ENCODE assay signal across 35 cellular contexts in genomic region chr10:89611282-89611681, GRCh38.
"Had no signal": no experiment of that assay in that cellular context is flagged by ENCODE, and none has a peak within 500 bp of the region (broad histone marks: within the 10 kb centered on the region; RNA-seq: fewer than 3 reads in every experiment).

No MANE protein-coding gene starts in this region.

- H3K27ac ChIP-seq: KMS-11 had no signal

- H3K4me3 ChIP-seq: MG63 had no signal

- H3K9me3 ChIP-seq: MG63 had no signal

- H3K27me3 ChIP-seq: MG63 had no signal

- H3K36me3 ChIP-seq: MG63 had no signal

- DNase-seq: Karpas-422, Kasumi-1, MG63, MM.1S, MV-4-11, NCI-H1048, NCI-H1092, NCI-H1092 treated with DMSO at 0.1 percent for 48 hours, NCI-H1105, NCI-H1105 treated with DMSO at 0.1 percent for 48 hours, NCI-H1417, NCI-H1417 treated with DMSO at 0.1 percent for 48 hours, NCI-H1436, NCI-H1436 treated with DMSO at 0.1 percent for 48 hours, NCI-H146, NCI-H1694, NCI-H1694 treated with DMSO at 0.1 percent for 48 hours, NCI-H187, NCI-H187 treated with DMSO at 0.1 percent for 48 hours, NCI-H1930, NCI-H2029, NCI-H2029 treated with DMSO at 0.1 percent for 48 hours, NCI-H2081, NCI-H2081 treated with DMSO at 0.1 percent for 48 hours, NCI-H2107, NCI-H2171, NCI-H2171 treated with DMSO at 0.1 percent for 48 hours, NCI-H2227 treated with DMSO at 0.1 percent for 48 hours, NCI-H226, NCI-H345, NCI-H446, NCI-H446 treated with DMSO at 0.1 percent for 48 hours, NCI-H510A, NCI-H510A treated with DMSO at 0.1 percent for 48 hours had no signal
